ENCODE assay signal across 26 cellular contexts in the genomic region with DNA sequence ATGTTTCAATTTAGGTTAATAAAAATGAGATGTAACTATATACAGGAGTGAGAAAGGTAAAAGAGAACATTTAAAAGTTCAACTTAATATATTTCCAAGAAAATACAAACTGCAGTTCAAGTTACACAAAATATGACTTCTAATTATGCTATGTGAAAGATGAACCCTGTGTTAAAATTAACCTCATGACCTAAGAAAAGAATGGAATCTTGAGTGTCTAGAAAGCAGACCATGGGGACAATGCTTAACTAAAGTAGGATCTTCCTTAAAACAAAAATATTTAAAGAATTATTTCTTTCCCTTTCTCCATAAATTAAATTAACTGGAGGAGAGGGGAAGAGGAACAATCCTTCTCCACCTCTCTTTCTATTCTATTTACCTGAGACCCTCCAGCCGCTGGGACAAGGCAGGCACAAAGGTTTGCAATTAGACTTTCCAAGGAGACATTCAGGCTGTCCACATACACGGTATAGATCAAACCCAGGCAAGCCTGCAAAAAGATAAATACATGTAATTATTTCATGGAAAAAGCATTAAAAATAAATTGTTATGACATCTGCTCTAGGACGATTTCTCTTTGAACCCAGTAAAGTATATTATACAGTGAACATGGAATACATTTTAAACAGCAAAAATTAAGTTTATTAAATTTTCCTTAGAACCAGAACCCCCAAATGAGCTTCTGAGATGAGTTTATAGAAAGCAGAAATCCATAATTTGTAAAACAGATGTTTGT.
"Had no signal": no experiment of that assay in that cellular context is flagged by ENCODE, and none has a peak within 500 bp of the region (broad histone marks: within the 10 kb centered on the region; RNA-seq: fewer than 3 reads in every experiment).

No MANE protein-coding gene starts in this region.

- H3K36me3 ChIP-seq: left lung, uterus, WERI-Rb-1 had no signal

- H3K9me3 ChIP-seq: esophagus squamous epithelium, left lung, lower lobe of right lung, uterus had no signal

- H3K27me3 ChIP-seq: esophagus squamous epithelium, left lung, uterus had no signal

- H3K27ac ChIP-seq: epithelial cell of prostate, esophagus squamous epithelium, left lung, lower lobe of right lung, uterus, WERI-Rb-1 had no signal

- DNase-seq: activated CD4-positive, alpha-beta memory T cell treated with anti-CD3 and anti-CD28 coated beads, Interleukin-2, amount 10 ng/mL, durations not matched to agents 7 days and 5 days; activated CD4-positive, alpha-beta T cell treated with anti-CD3 and anti-CD28 coated beads, Interleukin-2, amount 10 ng/mL, durations not matched to agents 24 days and 14 days; activated CD8-positive, alpha-beta memory T cell treated with anti-CD3 and anti-CD28 coated beads, Interleukin-2, amount 50 U/mL, for 48 hours; activated gamma-delta T cell; activated naive CD4-positive, alpha-beta T cell treated with anti-CD3 and anti-CD28 coated beads, Interleukin-2, amount 50 U/mL, for 16 hours; activated naive CD8-positive, alpha-beta T cell treated with anti-CD3 and anti-CD28 coated beads, Interleukin-2, amount 50 U/mL, for 24 hours; activated T-cell treated with anti-CD3 and anti-CD28 coated beads, Interleukin-2, amount 50 U/mL, for 24 hours; dermis blood vessel endothelial cell; effector CD4-positive, alpha-beta T cell; esophagus squamous epithelium; kidney glomerular epithelial cell; left lung; lower lobe of right lung; mesenchymal stem cell; posterior cingulate gyrus; right cardiac atrium; stimulated activated CD4-positive, alpha-beta T cell treated with anti-CD3 and anti-CD28 coated beads, Interleukin-12 subunit alpha, Interleukin-12 subunit beta, amount 100 ng/mL, for 4 hours; stimulated activated CD4-positive, alpha-beta T cell treated with anti-CD3 and anti-CD28 coated beads, Interleukin-4, amount 100 ng/mL, for 24 hours; stimulated activated naive CD8-positive, alpha-beta T cell treated with anti-CD3 and anti-CD28 coated beads, Interleukin-15, amount 100 ng/mL, for 72 hours; substantia nigra; T-helper 9 cell; uterus; WERI-Rb-1 had no signal

- H3K4me1 ChIP-seq: esophagus squamous epithelium, left lung, lower lobe of right lung, uterus had no signal

- H3K4me3 ChIP-seq: esophagus squamous epithelium, left lung, lower lobe of right lung, uterus had no signal

- ATAC-seq: activated CD4-positive, CD25-positive, alpha-beta regulatory T cell treated with anti-CD3 and anti-CD28 coated beads, Interleukin-2, amount 50 U/mL, for 24 hours; activated naive CD8-positive, alpha-beta T cell treated with anti-CD3 and anti-CD28 coated beads, Interleukin-2, amount 50 U/mL, for 24 hours; left lung; lower lobe of right lung; right cardiac atrium; stimulated activated effector memory CD8-positive, alpha-beta T cell treated with anti-CD3 and anti-CD28 coated beads, Interleukin-12 subunit alpha, Interleukin-12 subunit beta, amount 100 ng/mL, for 72 hours; stimulated activated naive CD8-positive, alpha-beta T cell treated with anti-CD3 and anti-CD28 coated beads, Interleukin-15, amount 100 ng/mL, for 72 hours had no signal
